Comparison of ENCODE assay signal across 1 cellular context in genomic region chr12:108514468-108514972, GRCh38.
TF ChIP-seq lines count a peak whose summit lies in the region.

No MANE protein-coding gene starts in this region.

TF ChIP-seq in K562, 482 proteins besides CTCF, POLR2A, EP300 and RAD21 (continued from another document):
- no peak for TF ChIP-seq AFF4 (CRISPR knock-in tag; IDR thresholded peaks at IDR 0.05)
- no peak for TF ChIP-seq JUNB (CRISPR knock-in tag; conservative IDR thresholded peaks at IDR 0.05)
- TF ChIP-seq ZSCAN29 (IDR thresholded peaks at IDR 0.05): no peak
- TF ChIP-seq ZNF518B (CRISPR knock-in tag; IDR thresholded peaks at IDR 0.05): no peak
- no peak for TF ChIP-seq NFE2L1 (tag; IDR thresholded peaks at IDR 0.05; ENCODE audit: borderline replicate concordance, low read depth)
- TF ChIP-seq, protein P1, sequence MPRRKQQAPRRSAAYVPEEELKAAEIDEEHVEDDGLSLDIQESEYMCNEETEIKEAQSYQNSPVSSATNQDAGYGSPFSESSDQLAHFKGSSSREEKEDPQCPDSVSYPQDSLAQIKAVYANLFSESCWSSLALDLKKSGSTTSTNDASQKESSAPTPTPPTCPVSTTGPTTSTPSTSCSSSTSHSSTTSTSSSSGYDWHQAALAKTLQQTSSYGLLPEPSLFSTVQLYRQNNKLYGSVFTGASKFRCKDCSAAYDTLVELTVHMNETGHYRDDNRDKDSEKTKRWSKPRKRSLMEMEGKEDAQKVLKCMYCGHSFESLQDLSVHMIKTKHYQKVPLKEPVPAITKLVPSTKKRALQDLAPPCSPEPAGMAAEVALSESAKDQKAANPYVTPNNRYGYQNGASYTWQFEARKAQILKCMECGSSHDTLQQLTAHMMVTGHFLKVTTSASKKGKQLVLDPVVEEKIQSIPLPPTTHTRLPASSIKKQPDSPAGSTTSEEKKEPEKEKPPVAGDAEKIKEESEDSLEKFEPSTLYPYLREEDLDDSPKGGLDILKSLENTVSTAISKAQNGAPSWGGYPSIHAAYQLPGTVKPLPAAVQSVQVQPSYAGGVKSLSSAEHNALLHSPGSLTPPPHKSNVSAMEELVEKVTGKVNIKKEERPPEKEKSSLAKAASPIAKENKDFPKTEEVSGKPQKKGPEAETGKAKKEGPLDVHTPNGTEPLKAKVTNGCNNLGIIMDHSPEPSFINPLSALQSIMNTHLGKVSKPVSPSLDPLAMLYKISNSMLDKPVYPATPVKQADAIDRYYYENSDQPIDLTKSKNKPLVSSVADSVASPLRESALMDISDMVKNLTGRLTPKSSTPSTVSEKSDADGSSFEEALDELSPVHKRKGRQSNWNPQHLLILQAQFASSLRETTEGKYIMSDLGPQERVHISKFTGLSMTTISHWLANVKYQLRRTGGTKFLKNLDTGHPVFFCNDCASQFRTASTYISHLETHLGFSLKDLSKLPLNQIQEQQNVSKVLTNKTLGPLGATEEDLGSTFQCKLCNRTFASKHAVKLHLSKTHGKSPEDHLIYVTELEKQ (CRISPR knock-in tag; IDR thresholded peaks at IDR 0.05): no peak
- TF ChIP-seq, protein P2, sequence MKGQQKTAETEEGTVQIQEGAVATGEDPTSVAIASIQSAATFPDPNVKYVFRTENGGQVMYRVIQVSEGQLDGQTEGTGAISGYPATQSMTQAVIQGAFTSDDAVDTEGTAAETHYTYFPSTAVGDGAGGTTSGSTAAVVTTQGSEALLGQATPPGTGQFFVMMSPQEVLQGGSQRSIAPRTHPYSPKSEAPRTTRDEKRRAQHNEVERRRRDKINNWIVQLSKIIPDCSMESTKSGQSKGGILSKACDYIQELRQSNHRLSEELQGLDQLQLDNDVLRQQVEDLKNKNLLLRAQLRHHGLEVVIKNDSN (CRISPR knock-in tag; IDR thresholded peaks at IDR 0.05): peak; percentile 17; the same call in 1 of the 2 replicates
- 0 out of 2 replicates have a peak, but pooled peaks have one; percentile 40 for TF ChIP-seq MIER1 (IDR thresholded peaks at IDR 0.05; ENCODE audit: low read depth)
- TF ChIP-seq HDAC8 (tag; IDR thresholded peaks at IDR 0.05): no peak
- TF ChIP-seq, protein P3, sequence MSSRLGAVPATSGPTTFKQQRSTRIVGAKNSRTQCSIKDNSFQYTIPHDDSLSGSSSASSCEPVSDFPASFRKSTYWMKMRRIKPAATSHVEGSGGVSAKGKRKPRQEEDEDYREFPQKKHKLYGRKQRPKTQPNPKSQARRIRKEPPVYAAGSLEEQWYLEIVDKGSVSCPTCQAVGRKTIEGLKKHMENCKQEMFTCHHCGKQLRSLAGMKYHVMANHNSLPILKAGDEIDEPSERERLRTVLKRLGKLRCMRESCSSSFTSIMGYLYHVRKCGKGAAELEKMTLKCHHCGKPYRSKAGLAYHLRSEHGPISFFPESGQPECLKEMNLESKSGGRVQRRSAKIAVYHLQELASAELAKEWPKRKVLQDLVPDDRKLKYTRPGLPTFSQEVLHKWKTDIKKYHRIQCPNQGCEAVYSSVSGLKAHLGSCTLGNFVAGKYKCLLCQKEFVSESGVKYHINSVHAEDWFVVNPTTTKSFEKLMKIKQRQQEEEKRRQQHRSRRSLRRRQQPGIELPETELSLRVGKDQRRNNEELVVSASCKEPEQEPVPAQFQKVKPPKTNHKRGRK (tag; IDR thresholded peaks at IDR 0.05): peak; percentile 35; the same call in 1 of the 2 replicates
